18 cellular contexts compared by ENCODE assay signal in genomic region chr3:158702815-158703481, GRCh38. TPM values are rescaled to one million over a fixed set of nuclear protein-coding genes. Genes with fewer than 3 reads are reported as not detected.
DNase-seq lines count a peak whose midpoint lies in the region; ATAC-seq and TF ChIP-seq lines count a peak whose summit lies in the region.
"Had no signal": no experiment of that assay in that cellular context is flagged by ENCODE, and none has a peak within 500 bp of the region (broad histone marks: within the 10 kb centered on the region; RNA-seq: fewer than 3 reads in every experiment).

No MANE protein-coding gene starts in this region.

- H3K36me3 ChIP-seq in left ventricle myocardium inferior: peaks cover 20% of the 10 kb centered on the region
- H3K36me3 ChIP-seq: thoracic aorta had no signal

- no peak for ATAC-seq in activated naive CD8-positive, alpha-beta T cell treated with anti-CD3 and anti-CD28 coated beads, Interleukin-2, amount 50 U/mL, for 24 hours
- peak; percentile 82 for ATAC-seq in SK-N-SH treated with all-trans-retinoic acid at 6 μM for 48 hours
- no peak for ATAC-seq in GM21447 (IDR thresholded peaks at IDR 0.05; ENCODE audit: unreplicated experiment)
- ATAC-seq: activated T-cell treated with anti-CD3 and anti-CD28 coated beads, Interleukin-2, amount 50 U/mL, for 4 hours; heart left ventricle had no signal

- H3K4me3 ChIP-seq in fibroblast of mammary gland (ENCODE audit: control insufficient read depth, low read depth, low read length) (no peak overlapping the region), left ventricle myocardium inferior (no peak overlapping the region)
- H3K4me3 ChIP-seq: heart left ventricle, thoracic aorta had no signal

- no peaks in the 10 kb centered on the region for H3K27me3 ChIP-seq in left ventricle myocardium inferior (ENCODE audit: low read depth)
- H3K27me3 ChIP-seq: heart left ventricle had no signal

- TF ChIP-seq CTCF in fibroblast of mammary gland (conservative IDR thresholded peaks at IDR 0.05; ENCODE audit: control insufficient read depth, insufficient read depth, low read depth, low read length): no peak
- no peak for TF ChIP-seq CTCF in nephron progenitor cell (IDR thresholded peaks at IDR 0.05)
- TF ChIP-seq CTCF in left ventricle myocardium inferior (IDR thresholded peaks at IDR 0.05; ENCODE audit: borderline replicate concordance): no peak

- no peak for DNase-seq in activated naive CD8-positive, alpha-beta T cell treated with anti-CD3 and anti-CD28 coated beads, Interleukin-2, amount 50 U/mL, for 24 hours
- DNase-seq in activated naive CD8-positive, alpha-beta T cell treated with anti-CD3 and anti-CD28 coated beads for 36 hours: no peak
- DNase-seq in fibroblast of mammary gland (ENCODE audit: low read depth) (peak; percentile 57), nephron progenitor cell (no peak), NCI-H2029 treated with DMSO at 0.1 percent for 48 hours (lab: John Stamatoyannopoulos, UW) (no peak), left ventricle myocardium inferior (no peak)
- DNase-seq: activated CD4-positive, alpha-beta T cell treated with anti-CD3 and anti-CD28 coated beads, Interleukin-2, amount 50 U/mL, for 48 hours; activated T-cell treated with anti-CD3 and anti-CD28 coated beads, Interleukin-2, amount 50 U/mL, for 4 hours; cerebellar nuclear complex; heart left ventricle; KG1; NCI-H1105 treated with DMSO at 0.1 percent for 48 hours; occipital lobe; stimulated activated CD4-positive, alpha-beta T cell treated with anti-CD3 and anti-CD28 coated beads, Interleukin-4, amount 100 ng/mL, for 4 hours had no signal

- no peak overlapping the region for H3K4me3 Mint-ChIP-seq in activated naive CD8-positive, alpha-beta T cell treated with anti-CD3 and anti-CD28 coated beads, Interleukin-2, amount 50 U/mL, for 24 hours
- no peak overlapping the region for H3K4me3 Mint-ChIP-seq in activated naive CD8-positive, alpha-beta T cell treated with anti-CD3 and anti-CD28 coated beads for 36 hours
- H3K4me3 Mint-ChIP-seq in nephron progenitor cell: no peak overlapping the region
- H3K4me3 Mint-ChIP-seq: activated T-cell treated with anti-CD3 and anti-CD28 coated beads, Interleukin-2, amount 50 U/mL, for 4 hours had no signal

- H3K27me3 Mint-ChIP-seq in activated naive CD8-positive, alpha-beta T cell treated with anti-CD3 and anti-CD28 coated beads, Interleukin-2, amount 50 U/mL, for 24 hours: no peaks in the 10 kb centered on the region
- H3K27me3 Mint-ChIP-seq in activated naive CD8-positive, alpha-beta T cell treated with anti-CD3 and anti-CD28 coated beads for 36 hours: no peaks in the 10 kb centered on the region
- H3K27me3 Mint-ChIP-seq in nephron progenitor cell (ENCODE audit: low read depth, poor library complexity): no peaks in the 10 kb centered on the region

- peaks cover 40% of the 10 kb centered on the region for H3K36me3 Mint-ChIP-seq in activated naive CD8-positive, alpha-beta T cell treated with anti-CD3 and anti-CD28 coated beads, Interleukin-2, amount 50 U/mL, for 24 hours (ENCODE audit: low read depth)
- peaks cover 40% of the 10 kb centered on the region for H3K36me3 Mint-ChIP-seq in activated naive CD8-positive, alpha-beta T cell treated with anti-CD3 and anti-CD28 coated beads for 36 hours
- H3K36me3 Mint-ChIP-seq in nephron progenitor cell (ENCODE audit: low read depth): peaks cover 14% of the 10 kb centered on the region

- peak overlapping the region; percentile 27 for H3K27ac Mint-ChIP-seq in activated naive CD8-positive, alpha-beta T cell treated with anti-CD3 and anti-CD28 coated beads, Interleukin-2, amount 50 U/mL, for 24 hours
- H3K27ac Mint-ChIP-seq in activated naive CD8-positive, alpha-beta T cell treated with anti-CD3 and anti-CD28 coated beads for 36 hours: no peak overlapping the region
- no peak overlapping the region for H3K27ac Mint-ChIP-seq in nephron progenitor cell

- H3K9me3 Mint-ChIP-seq in activated naive CD8-positive, alpha-beta T cell treated with anti-CD3 and anti-CD28 coated beads, Interleukin-2, amount 50 U/mL, for 24 hours: no peaks in the 10 kb centered on the region
- no peaks in the 10 kb centered on the region for H3K9me3 Mint-ChIP-seq in activated naive CD8-positive, alpha-beta T cell treated with anti-CD3 and anti-CD28 coated beads for 36 hours
- no peaks in the 10 kb centered on the region for H3K9me3 Mint-ChIP-seq in nephron progenitor cell
- H3K9me3 Mint-ChIP-seq: activated T-cell treated with anti-CD3 and anti-CD28 coated beads, Interleukin-2, amount 50 U/mL, for 4 hours had no signal

- no peak overlapping the region for H3K27ac ChIP-seq in left ventricle myocardium inferior (replicated peaks)
- H3K27ac ChIP-seq: 22Rv1, heart left ventricle had no signal

- H3K4me1 ChIP-seq in left ventricle myocardium inferior: peaks cover 22% of the 10 kb centered on the region

- no peaks in the 10 kb centered on the region for H3K9me3 ChIP-seq in left ventricle myocardium inferior (replicated peaks)
- H3K9me3 ChIP-seq: heart left ventricle, thoracic aorta had no signal

- peaks cover 5% of the 10 kb centered on the region for H3K4me1 Mint-ChIP-seq in activated naive CD8-positive, alpha-beta T cell treated with anti-CD3 and anti-CD28 coated beads, Interleukin-2, amount 50 U/mL, for 24 hours
- peaks cover 2% of the 10 kb centered on the region for H3K4me1 Mint-ChIP-seq in activated naive CD8-positive, alpha-beta T cell treated with anti-CD3 and anti-CD28 coated beads for 36 hours
- H3K4me1 Mint-ChIP-seq in nephron progenitor cell: no peaks in the 10 kb centered on the region

- intact Hi-C loops in left ventricle myocardium inferior (cut with micrococcal nuclease): no loop called here

TF ChIP-seq in SK-N-SH treated with all-trans-retinoic acid at 6 μM for 48 hours, 23 proteins besides CTCF, POLR2A, EP300 and RAD21:
- no peak for TF ChIP-seq PPARA (CRISPR knock-in tag; IDR thresholded peaks at IDR 0.05; ENCODE audit: borderline replicate concordance)
- TF ChIP-seq TOX (CRISPR knock-in tag; IDR thresholded peaks at IDR 0.05; ENCODE audit: borderline replicate concordance): no peak; the same call in 1 of the 2 replicates
- no peak for TF ChIP-seq GLIS3 (CRISPR knock-in tag; IDR thresholded peaks at IDR 0.05)
- TF ChIP-seq ZNF70 (CRISPR knock-in tag; IDR thresholded peaks at IDR 0.05): no peak

RNA-seq across cellular contexts. Expression of gene RARRES1, which starts 29.3 kb away (rescaled TPM):
- total RNA-seq in activated naive CD8-positive, alpha-beta T cell treated with anti-CD3 and anti-CD28 coated beads for 36 hours: not detected
- 8.4 TPM for total RNA-seq in left ventricle myocardium inferior
- total RNA-seq: activated T-cell treated with anti-CD3 and anti-CD28 coated beads, Interleukin-2, amount 50 U/mL, for 4 hours had no signal

RNA-seq across cellular contexts. Expression of gene LXN, which starts 30.5 kb away (rescaled TPM):
- total RNA-seq in activated naive CD8-positive, alpha-beta T cell treated with anti-CD3 and anti-CD28 coated beads for 36 hours: 1 to 10 TPM; 7.6 to 8.2 TPM
- 3.2 TPM for total RNA-seq in left ventricle myocardium inferior

RNA-seq across cellular contexts. Expression of gene GFM1, which starts 58.6 kb away (rescaled TPM):
- 10 to 100 TPM; 82.8 to 89.3 TPM for total RNA-seq in activated naive CD8-positive, alpha-beta T cell treated with anti-CD3 and anti-CD28 coated beads for 36 hours
- total RNA-seq in left ventricle myocardium inferior: 60.5 TPM
